38 cellular contexts compared by ENCODE assay signal in the genomic region with DNA sequence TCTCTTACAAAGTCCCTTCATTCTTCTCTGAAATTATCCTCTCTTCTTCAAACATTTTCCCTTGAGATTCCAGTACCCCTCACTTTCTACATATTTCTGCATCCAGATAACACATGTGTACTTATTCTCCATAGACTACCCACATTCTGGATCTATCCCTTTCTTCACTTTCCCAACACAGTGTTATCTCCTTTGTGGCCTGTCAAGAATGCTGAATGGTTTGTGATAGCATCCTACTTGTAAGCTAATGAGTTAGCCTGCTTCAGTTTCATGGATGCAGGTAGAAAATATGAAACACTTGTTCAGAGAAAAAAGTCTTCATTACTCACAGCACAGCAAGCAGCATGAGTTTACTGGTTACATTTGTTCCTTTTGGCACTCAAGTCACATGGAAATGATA.
"Had no signal": no experiment of that assay in that cellular context is flagged by ENCODE, and none has a peak within 500 bp of the region (broad histone marks: within the 10 kb centered on the region; RNA-seq: fewer than 3 reads in every experiment).

No MANE protein-coding gene starts in this region.

- DNase-seq: activated effector memory CD4-positive, alpha-beta T cell treated with anti-CD3 and anti-CD28 coated beads, Interleukin-2, amount 50 U/mL, for 16 hours; activated effector memory CD4-positive, alpha-beta T cell treated with Interleukin-2 at 50 U/mL for 16 hours; activated gamma-delta T cell; activated gamma-delta T cell treated with Interleukin-2 at 50 U/mL for 16 hours; activated naive CD4-positive, alpha-beta T cell; activated naive CD4-positive, alpha-beta T cell treated with anti-CD3 and anti-CD28 coated beads for 36 hours; activated naive CD4-positive, alpha-beta T cell treated with anti-CD3 and anti-CD28 coated beads, Interleukin-2, amount 10 ng/mL, durations not matched to agents 7 days and 5 days; activated naive CD4-positive, alpha-beta T cell treated with anti-CD3 and anti-CD28 coated beads, Interleukin-2, amount 50 U/mL, for 16 hours; activated naive CD4-positive, alpha-beta T cell treated with Interleukin-2 at 50 U/mL for 16 hours; activated naive CD8-positive, alpha-beta T cell treated with anti-CD3 and anti-CD28 coated beads for 36 hours; activated naive CD8-positive, alpha-beta T cell treated with anti-CD3 and anti-CD28 coated beads, Interleukin-2, amount 10 ng/mL, durations not matched to agents 7 days and 5 days; activated naive CD8-positive, alpha-beta T cell treated with anti-CD3 and anti-CD28 coated beads, Interleukin-2, amount 50 U/mL, for 24 hours; activated T-cell treated with anti-CD3 and anti-CD28 coated beads, Interleukin-2, amount 50 U/mL, for 1 hour; activated T-cell treated with anti-CD3 and anti-CD28 coated beads, Interleukin-2, amount 50 U/mL, for 24 hours; activated T-cell treated with anti-CD3 and anti-CD28 coated beads, Interleukin-2, amount 50 U/mL, for 4 hours; activated T-cell treated with anti-CD3 and anti-CD28 coated beads, Interleukin-2, amount 50 U/mL, for 48 hours; activated T-cell treated with anti-CD3 and anti-CD28 coated beads, Interleukin-2, amount 50 U/mL, for 72 hours; adrenal gland; amniotic stem cell; amygdala; anterior cingulate cortex; aorta; body of pancreas; brain microvascular endothelial cell; caudate nucleus; central memory CD4-positive, alpha-beta T cell; cerebellar nuclear complex had no signal

- H3K4me3 ChIP-seq: adrenal gland, ascending aorta, body of pancreas, breast epithelium, cardiac muscle cell had no signal

- H3K36me3 ChIP-seq: adrenal gland, ascending aorta, brain microvascular endothelial cell, breast epithelium, cardiac muscle cell had no signal

- H3K27ac Mint-ChIP-seq: activated naive CD4-positive, alpha-beta T cell treated with anti-CD3 and anti-CD28 coated beads for 36 hours; activated naive CD4-positive, alpha-beta T cell treated with anti-CD3 and anti-CD28 coated beads, Interleukin-2, amount 10 ng/mL, durations not matched to agents 7 days and 5 days; activated naive CD4-positive, alpha-beta T cell treated with anti-CD3 and anti-CD28 coated beads, Interleukin-2, amount 50 U/mL, for 24 hours; activated naive CD4-positive, alpha-beta T cell treated with anti-CD3 and anti-CD28 coated beads, Interleukin-2, amount 50 U/mL, for 72 hours; activated naive CD8-positive, alpha-beta T cell; activated naive CD8-positive, alpha-beta T cell treated with anti-CD3 and anti-CD28 coated beads for 36 hours; activated naive CD8-positive, alpha-beta T cell treated with anti-CD3 and anti-CD28 coated beads, Interleukin-2, amount 10 ng/mL, durations not matched to agents 7 days and 5 days; activated naive CD8-positive, alpha-beta T cell treated with anti-CD3 and anti-CD28 coated beads, Interleukin-2, amount 50 U/mL, for 24 hours; activated T-cell treated with anti-CD3 and anti-CD28 coated beads, Interleukin-2, amount 50 U/mL, for 24 hours; activated T-cell treated with anti-CD3 and anti-CD28 coated beads, Interleukin-2, amount 50 U/mL, for 72 hours; activated T-helper 1 cell treated with anti-CD3 and anti-CD28 coated beads, Interleukin-12 subunit alpha, Interleukin-12 subunit beta, Interleukin-2, Interleukin-4 antibody, amounts not matched to agents 30 ng/mL and 10 ng/mL and 1 ng/mL, durations not matched to agents 14 hours and 24 hours and 36 hours; activated T-helper 17 cell treated with anti-CD3 and anti-CD28 coated beads, Interleukin-2, amount 50 U/mL, for 72 hours; activated T-helper 2 cell treated with anti-CD3 and anti-CD28 coated beads, Interferon-gamma antibody, Interleukin-2, Interleukin-4, amounts not matched to agents 10 μg/mL and 5 μg/mL and 100 μg/mL, durations not matched to agents 14 hours and 24 hours and 36 hours; brain had no signal

- H3K9me3 ChIP-seq: adrenal gland, ascending aorta, body of pancreas had no signal

- H3K36me3 Mint-ChIP-seq: activated naive CD4-positive, alpha-beta T cell treated with anti-CD3 and anti-CD28 coated beads, Interleukin-2, amount 10 ng/mL, durations not matched to agents 7 days and 5 days; activated naive CD4-positive, alpha-beta T cell treated with anti-CD3 and anti-CD28 coated beads, Interleukin-2, amount 50 U/mL, for 24 hours; activated naive CD8-positive, alpha-beta T cell; activated naive CD8-positive, alpha-beta T cell treated with anti-CD3 and anti-CD28 coated beads for 36 hours; activated naive CD8-positive, alpha-beta T cell treated with anti-CD3 and anti-CD28 coated beads, Interleukin-2, amount 10 ng/mL, durations not matched to agents 7 days and 5 days; brain had no signal

- ATAC-seq: activated naive CD4-positive, alpha-beta T cell treated with anti-CD3 and anti-CD28 coated beads, Interleukin-2, amount 50 U/mL, for 72 hours; activated naive CD8-positive, alpha-beta T cell treated with anti-CD3 and anti-CD28 coated beads, Interleukin-2, amount 50 U/mL, for 24 hours; activated T-cell treated with anti-CD3 and anti-CD28 coated beads, Interleukin-2, amount 50 U/mL, for 4 hours; activated T-cell treated with anti-CD3 and anti-CD28 coated beads, Interleukin-2, amount 50 U/mL, for 72 hours; activated T-helper 17 cell treated with anti-CD3 and anti-CD28 coated beads, Interleukin-2, amount 50 U/mL, for 72 hours; body of pancreas had no signal

- H3K27me3 ChIP-seq: adrenal gland, ascending aorta, body of pancreas, brain microvascular endothelial cell, breast epithelium, cardiac muscle cell had no signal

- H3K4me1 ChIP-seq: adrenal gland, ascending aorta, body of pancreas, breast epithelium had no signal

- H3K4me3 Mint-ChIP-seq: activated naive CD4-positive, alpha-beta T cell treated with anti-CD3 and anti-CD28 coated beads for 36 hours; activated naive CD4-positive, alpha-beta T cell treated with anti-CD3 and anti-CD28 coated beads, Interleukin-2, amount 10 ng/mL, durations not matched to agents 7 days and 5 days; activated naive CD4-positive, alpha-beta T cell treated with anti-CD3 and anti-CD28 coated beads, Interleukin-2, amount 50 U/mL, for 24 hours; activated naive CD8-positive, alpha-beta T cell; activated naive CD8-positive, alpha-beta T cell treated with anti-CD3 and anti-CD28 coated beads for 36 hours; activated naive CD8-positive, alpha-beta T cell treated with anti-CD3 and anti-CD28 coated beads, Interleukin-2, amount 10 ng/mL, durations not matched to agents 7 days and 5 days; activated naive CD8-positive, alpha-beta T cell treated with anti-CD3 and anti-CD28 coated beads, Interleukin-2, amount 50 U/mL, for 24 hours; activated T-cell treated with anti-CD3 and anti-CD28 coated beads, Interleukin-2, amount 50 U/mL, for 24 hours; activated T-cell treated with anti-CD3 and anti-CD28 coated beads, Interleukin-2, amount 50 U/mL, for 4 hours; activated T-cell treated with anti-CD3 and anti-CD28 coated beads, Interleukin-2, amount 50 U/mL, for 72 hours; activated T-helper 1 cell treated with anti-CD3 and anti-CD28 coated beads, Interleukin-12 subunit alpha, Interleukin-12 subunit beta, Interleukin-2, Interleukin-4 antibody, amounts not matched to agents 30 ng/mL and 10 ng/mL and 1 ng/mL, durations not matched to agents 14 hours and 24 hours and 36 hours; activated T-helper 17 cell treated with anti-CD3 and anti-CD28 coated beads, Interleukin-2, amount 50 U/mL, for 72 hours; brain; central memory CD8-positive, alpha-beta T cell had no signal

- H3K27me3 Mint-ChIP-seq: activated naive CD4-positive, alpha-beta T cell treated with anti-CD3 and anti-CD28 coated beads, Interleukin-2, amount 10 ng/mL, durations not matched to agents 7 days and 5 days; activated naive CD4-positive, alpha-beta T cell treated with anti-CD3 and anti-CD28 coated beads, Interleukin-2, amount 50 U/mL, for 24 hours; activated naive CD8-positive, alpha-beta T cell; activated naive CD8-positive, alpha-beta T cell treated with anti-CD3 and anti-CD28 coated beads for 36 hours; activated naive CD8-positive, alpha-beta T cell treated with anti-CD3 and anti-CD28 coated beads, Interleukin-2, amount 10 ng/mL, durations not matched to agents 7 days and 5 days; activated naive CD8-positive, alpha-beta T cell treated with anti-CD3 and anti-CD28 coated beads, Interleukin-2, amount 50 U/mL, for 24 hours; activated T-cell treated with anti-CD3 and anti-CD28 coated beads, Interleukin-2, amount 50 U/mL, for 24 hours; activated T-helper 17 cell treated with anti-CD3 and anti-CD28 coated beads, Interleukin-2, amount 50 U/mL, for 72 hours; brain; central memory CD8-positive, alpha-beta T cell had no signal

- H3K4me1 Mint-ChIP-seq: activated naive CD4-positive, alpha-beta T cell treated with anti-CD3 and anti-CD28 coated beads, Interleukin-2, amount 10 ng/mL, durations not matched to agents 7 days and 5 days; activated naive CD4-positive, alpha-beta T cell treated with anti-CD3 and anti-CD28 coated beads, Interleukin-2, amount 50 U/mL, for 24 hours; activated naive CD8-positive, alpha-beta T cell treated with anti-CD3 and anti-CD28 coated beads for 36 hours; activated naive CD8-positive, alpha-beta T cell treated with anti-CD3 and anti-CD28 coated beads, Interleukin-2, amount 10 ng/mL, durations not matched to agents 7 days and 5 days; activated naive CD8-positive, alpha-beta T cell treated with anti-CD3 and anti-CD28 coated beads, Interleukin-2, amount 50 U/mL, for 24 hours; activated T-helper 17 cell treated with anti-CD3 and anti-CD28 coated beads, Interleukin-2, amount 50 U/mL, for 72 hours; brain; central memory CD8-positive, alpha-beta T cell had no signal

- H3K27ac ChIP-seq: adrenal gland, ascending aorta, body of pancreas, brain microvascular endothelial cell, breast epithelium, cardiac muscle cell had no signal
